In the genomic region with DNA sequence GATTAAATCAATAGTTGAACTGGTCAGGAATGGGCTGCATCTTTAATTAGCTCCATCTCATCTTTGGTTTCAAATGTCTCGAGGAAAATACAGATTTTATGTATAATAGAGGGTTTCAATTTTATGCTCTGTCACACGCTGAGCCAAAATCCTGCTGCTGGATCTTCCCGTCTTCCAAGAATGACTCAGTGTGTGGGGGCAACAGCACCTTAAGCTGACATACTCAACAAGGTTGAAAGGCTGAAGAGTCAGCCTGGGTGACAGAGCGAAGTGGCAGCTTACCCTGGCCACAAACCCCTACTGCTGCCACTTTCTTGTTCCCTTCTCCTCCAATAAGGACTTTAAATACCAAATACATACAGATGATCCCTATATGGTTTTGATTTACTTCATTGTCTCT, we compare ENCODE assay signal across 21 cellular contexts.
"Had no signal": no experiment of that assay in that cellular context is flagged by ENCODE, and none has a peak within 500 bp of the region (broad histone marks: within the 10 kb centered on the region; RNA-seq: fewer than 3 reads in every experiment).

No MANE protein-coding gene starts in this region.

- DNase-seq: activated B cell treated with CpG ODN at 0.5 μM for 24 hours; activated CD4-positive, alpha-beta T cell treated with anti-CD3 and anti-CD28 coated beads for 36 hours; activated CD4-positive, alpha-beta T cell treated with anti-CD3 and anti-CD28 coated beads, Interleukin-2, amount 50 U/mL, for 48 hours; activated CD8-positive, alpha-beta memory T cell treated with anti-CD3 and anti-CD28 coated beads, Interleukin-2, amount 50 U/mL, for 48 hours; activated naive CD4-positive, alpha-beta T cell; activated T-cell treated with anti-CD3 and anti-CD28 coated beads, Interleukin-2, amount 50 U/mL, for 4 hours; adrenal gland; central memory CD4-positive, alpha-beta T cell; dermis blood vessel endothelial cell; effector CD8-positive, alpha-beta T cell; left ventricle myocardium superior; mammary epithelial cell; midbrain; natural killer cell; spleen; stimulated activated CD4-positive, alpha-beta T cell treated with anti-CD3 and anti-CD28 coated beads, Interleukin-4, amount 100 ng/mL, for 24 hours; stimulated activated naive CD4-positive, alpha-beta T cell treated with Interleukin-2 at 50 U/mL for 16 hours; T1000 had no signal

- H3K4me1 ChIP-seq: adrenal gland, prostate gland, right atrium auricular region, spleen had no signal

- ATAC-seq: activated CD4-positive, alpha-beta T cell treated with anti-CD3 and anti-CD28 coated beads for 36 hours; activated T-cell treated with anti-CD3 and anti-CD28 coated beads, Interleukin-2, amount 50 U/mL, for 4 hours; left ventricle myocardium superior; natural killer cell had no signal

- H3K27me3 ChIP-seq: adrenal gland, right atrium auricular region, spleen had no signal

- H3K27ac ChIP-seq: adrenal gland, prostate gland, right atrium auricular region, spleen, thoracic aorta had no signal

- H3K4me3 ChIP-seq: adrenal gland, prostate gland, right atrium auricular region, spleen, thoracic aorta had no signal

- H3K9me3 ChIP-seq: adrenal gland, prostate gland, right atrium auricular region, spleen, thoracic aorta had no signal

- H3K36me3 ChIP-seq: adrenal gland, prostate gland, right atrium auricular region, spleen, thoracic aorta had no signal
